In the genomic region with DNA sequence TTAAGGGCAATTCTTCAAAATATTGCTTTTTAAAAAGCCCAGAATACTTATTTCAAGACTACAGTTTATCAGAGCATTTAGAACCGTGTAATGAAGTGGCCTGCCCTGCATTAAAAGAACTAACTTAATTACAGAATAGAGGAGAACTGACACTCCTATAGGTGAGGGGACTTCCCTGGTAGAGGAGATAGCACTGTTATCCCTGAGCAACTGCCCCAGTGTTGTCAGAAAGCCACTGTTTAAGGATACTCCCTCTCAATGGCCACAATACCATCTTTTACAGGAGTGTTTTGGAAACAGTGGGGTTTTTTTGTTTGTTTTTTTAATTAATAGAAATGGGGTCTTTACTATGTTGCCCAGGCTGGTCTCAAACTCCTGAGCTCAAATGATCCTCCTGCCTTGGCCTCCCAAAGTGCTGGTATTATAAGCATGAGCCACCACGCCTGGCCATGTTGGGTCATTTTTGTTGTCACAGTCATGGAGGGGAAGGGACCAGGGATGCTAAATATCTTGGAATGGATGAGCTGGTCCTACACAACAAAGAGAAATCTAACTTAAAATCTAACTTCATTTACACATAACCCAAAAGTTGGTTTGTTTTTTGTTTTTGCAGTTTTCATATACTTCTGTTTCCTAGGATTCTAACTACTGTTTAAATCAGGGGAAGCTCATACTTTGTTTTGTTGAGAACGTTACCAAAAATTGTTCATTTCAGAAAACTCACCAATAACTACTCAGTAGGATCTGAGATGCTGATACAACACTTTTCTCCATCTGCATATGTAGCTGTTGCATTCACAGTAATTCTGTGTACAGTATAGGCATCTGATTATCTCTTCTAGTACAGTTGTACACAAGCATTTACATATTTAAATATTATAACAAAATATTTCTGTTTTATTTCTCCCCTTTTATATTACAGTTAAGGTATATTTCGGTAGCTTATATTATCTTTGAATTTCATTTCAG, we compare ENCODE assay signal across 16 cellular contexts. TPM values are rescaled to one million over a fixed set of nuclear protein-coding genes. Genes with fewer than 3 reads are reported as not detected.
DNase-seq lines count a peak whose midpoint lies in the region; ATAC-seq, FAIRE-seq and TF ChIP-seq lines count a peak whose summit lies in the region.
"Had no signal": no experiment of that assay in that cellular context is flagged by ENCODE, and none has a peak within 500 bp of the region (broad histone marks: within the 10 kb centered on the region; RNA-seq: fewer than 3 reads in every experiment).

No MANE protein-coding gene starts in this region.

- H3K4me3 Mint-ChIP-seq in MCF 10A (ENCODE audit: unreplicated experiment) = peak overlapping the region; percentile 75
- peak overlapping the region; percentile 88 for H3K4me3 Mint-ChIP-seq in WTC11

- no peak for FAIRE-seq in kidney (lab: Jason Lieb, UNC)

- H3K4me3 ChIP-seq in mammary epithelial cell (replicated peaks in 1 of 3; ENCODE audit: insufficient read depth in 1 of 3, low read depth in 2 of 3, low read length in 3 of 3) (no peak overlapping the region), kidney (ENCODE audit: low read length in 2 of 2) (no peak overlapping the region), vagina (no peak overlapping the region), tibial artery (no peak overlapping the region)
- H3K4me3 ChIP-seq: SJCRH30 had no signal

- no peaks in the 10 kb centered on the region for H3K9me3 ChIP-seq in mammary epithelial cell (replicated peaks; ENCODE audit: insufficient read depth, low read length)
- no peaks in the 10 kb centered on the region for H3K9me3 ChIP-seq in kidney (ENCODE audit: control insufficient read depth in 1 of 2, low read length in 2 of 2)
- H3K9me3 ChIP-seq in vagina = no peaks in the 10 kb centered on the region
- H3K9me3 ChIP-seq in tibial artery = no peaks in the 10 kb centered on the region
- H3K9me3 ChIP-seq: SJCRH30 had no signal

- POLR2A ChIA-PET in MCF 10A (lab: Yijun Ruan, JAX) = interaction anchor here (0.8 to 3.9 kb wide), 10 partner anchors 8 to 273 kb away, joined by 3 to 36 read pairs (median 5); partner anchors contain the start of genes RPL27A, TMEM9B and TRIM66
- POLR2A ChIA-PET in WTC11 (lab: Charles Lee) = interaction anchor here (0.6 to 1.0 kb wide), 3 partner anchors 8 to 123 kb away, joined by 3 read pairs; no protein-coding TSS in a partner anchor

- peaks cover 17% of the 10 kb centered on the region for H3K4me1 Mint-ChIP-seq in MCF 10A (ENCODE audit: insufficient read depth, unreplicated experiment)
- peaks cover 49% of the 10 kb centered on the region for H3K4me1 Mint-ChIP-seq in WTC11

- CTCF ChIA-PET in MCF 10A (lab: Yijun Ruan, JAX) = interaction anchor here (0.6 to 1.1 kb wide), 7 partner anchors 55 to 310 kb away, joined by 3 to 7 read pairs (median 5); no protein-coding TSS in a partner anchor
- CTCF ChIA-PET in mammary epithelial cell (lab: Charles Lee; ENCODE audit: low non-redundant PET) = no interaction called here
- CTCF ChIA-PET in WTC11 (lab: Charles Lee) = no interaction called here

- no peak for TF ChIP-seq POLR2A in GM18505 (IDR thresholded peaks at IDR 0.05; ENCODE audit: borderline replicate concordance, extremely low read depth, insufficient read depth, insufficient read length)
- TF ChIP-seq POLR2A in vagina (IDR thresholded peaks at IDR 0.05) = no peak

- TF ChIP-seq CTCF in MCF 10A (IDR thresholded peaks at IDR 0.05; ENCODE audit: unreplicated experiment) (no peak), mammary epithelial cell (conservative IDR thresholded peaks at IDR 0.05 in 1 of 2, IDR thresholded peaks at IDR 0.05 in 1 of 2; ENCODE audit: extremely low read depth in 1 of 2, insufficient read depth in 1 of 2, low read depth in 1 of 2, low read length in 2 of 2) (no peak), WTC11 (IDR thresholded peaks at IDR 0.05) (no peak), kidney (IDR thresholded peaks at IDR 0.05; ENCODE audit: borderline replicate concordance, extremely low read depth, insufficient read depth) (no peak), vagina (IDR thresholded peaks at IDR 0.05) (no peak), tibial artery (IDR thresholded peaks at IDR 0.05) (no peak)

- 93% methylated on average over 4 of the region's 4 CpGs for WGBS in mammary epithelial cell (ENCODE audit: low coverage, missing lambda C conversion rate)

- H3K27ac Mint-ChIP-seq in MCF 10A (ENCODE audit: low read depth, unreplicated experiment) = no peak overlapping the region
- peak overlapping the region; percentile 99 for H3K27ac Mint-ChIP-seq in WTC11

- in situ Hi-C loops in mammary epithelial cell (cut with MboI; ENCODE audit: low sequenced_read_pairs in 2 of 2) = loop anchor here (10.0 to 25.0 kb wide), 3 partner anchors 114 to 453 kb away; no protein-coding TSS in a partner anchor

- H3K4me2 ChIP-seq in mammary epithelial cell (ENCODE audit: insufficient read depth, low read depth, low read length) = no peak overlapping the region

- no peak overlapping the region for H2AFZ ChIP-seq in mammary epithelial cell (ENCODE audit: low read depth, low read length)

- intact Hi-C loops in MCF 10A (cut with micrococcal nuclease) (no loop called here), mammary epithelial cell (cut with micrococcal nuclease) (no loop called here), kidney (cut with DNase I) (no loop called here), vagina (cut with DNase I) (no loop called here), tibial artery (cut with DNase I; ENCODE audit: low total_unique reads) (no loop called here)

- H4K20me1 ChIP-seq in mammary epithelial cell (ENCODE audit: insufficient read depth, low read length) = no peaks in the 10 kb centered on the region

- DNase-seq in MCF 10A (ENCODE audit: unreplicated experiment) (no peak), mammary epithelial cell (no peak), WTC11 (ENCODE audit: low spot score) (no peak), kidney (peak; percentile 10), NCI-H1694 treated with DMSO at 0.1 percent for 48 hours (lab: John Stamatoyannopoulos, UW) (no peak), vagina (ENCODE audit: extremely low spot score in 2 of 2) (no peak), tibial artery (no peak)
- DNase-seq: amniotic stem cell, dermis blood vessel endothelial cell, GF-D8, NCI-H748 treated with DMSO at 0.1 percent for 48 hours, posterior cingulate gyrus, SJCRH30 had no signal

- peaks cover 29% of the 10 kb centered on the region for H3K4me1 ChIP-seq in mammary epithelial cell (ENCODE audit: insufficient read depth, low read length)
- peaks cover 0 to 6% of the 10 kb centered on the region in 2 donors for H3K4me1 ChIP-seq in kidney (ENCODE audit: control insufficient read depth in 1 of 2, insufficient read depth in 1 of 2, low read depth in 1 of 2, low read length in 2 of 2)
- peaks cover 13% of the 10 kb centered on the region for H3K4me1 ChIP-seq in vagina
- peaks cover 0 to 35% (median 17%) of the 10 kb centered on the region in 4 donors for H3K4me1 ChIP-seq in tibial artery

- H3K36me3 ChIP-seq in mammary epithelial cell (ENCODE audit: insufficient read depth, low read length) = peaks cover 29% of the 10 kb centered on the region
- H3K36me3 ChIP-seq in kidney (ENCODE audit: control insufficient read depth in 1 of 2, insufficient read depth in 2 of 2, low read length in 2 of 2) = peaks cover 12 to 30% of the 10 kb centered on the region in 2 donors
- H3K36me3 ChIP-seq in vagina = peaks cover 0 to 56% of the 10 kb centered on the region in 2 donors
- H3K36me3 ChIP-seq in tibial artery = peaks cover 49 to 65% (median 57%) of the 10 kb centered on the region in 3 donors

- H3K36me3 Mint-ChIP-seq in MCF 10A (ENCODE audit: insufficient read depth, unreplicated experiment) = peaks cover 92% of the 10 kb centered on the region
- H3K36me3 Mint-ChIP-seq in WTC11 = peaks cover 54% of the 10 kb centered on the region

- H3K9me3 Mint-ChIP-seq in MCF 10A (ENCODE audit: unreplicated experiment) (no peaks in the 10 kb centered on the region), WTC11 (peaks cover 1% of the 10 kb centered on the region; the same call in 1 of the 2 replicates)

- H3K27me3 ChIP-seq in mammary epithelial cell (ENCODE audit: insufficient read depth, low read length) (no peaks in the 10 kb centered on the region), vagina (no peaks in the 10 kb centered on the region), tibial artery (no peaks in the 10 kb centered on the region)
- H3K27me3 ChIP-seq: SJCRH30 had no signal

- no TSS peak for BruUV-seq in MCF 10A (replicated peaks; lab: Mats Ljungman, UMichigan)
- BruUV-seq in mammary epithelial cell (replicated peaks; lab: Mats Ljungman, UMichigan) = no TSS peak

- H3K27ac ChIP-seq in mammary epithelial cell (ENCODE audit: insufficient read depth, low read depth, low read length) (no peak overlapping the region), kidney (ENCODE audit: low read depth in 2 of 2, low read length in 2 of 2) (no peak overlapping the region), vagina (no peak overlapping the region), tibial artery (no peak overlapping the region)

- no peak overlapping the region for H3K9ac ChIP-seq in mammary epithelial cell (ENCODE audit: insufficient read depth, low read length)
- H3K9ac ChIP-seq in kidney (ENCODE audit: low read length in 2 of 2) = no peak overlapping the region

- peaks cover 55% of the 10 kb centered on the region for H3K79me2 ChIP-seq in mammary epithelial cell (ENCODE audit: insufficient read depth, low read length)

- ATAC-seq in WTC11 (no peak), GM18505 (IDR thresholded peaks at IDR 0.05; ENCODE audit: unreplicated experiment) (no peak)
- ATAC-seq: activated CD4-positive, CD25-positive, alpha-beta regulatory T cell treated with anti-CD3 and anti-CD28 coated beads, Interleukin-2, amount 50 U/mL, for 24 hours had no signal

- no peaks in the 10 kb centered on the region for H3K27me3 Mint-ChIP-seq in MCF 10A (ENCODE audit: insufficient read depth, unreplicated experiment)
- no peaks in the 10 kb centered on the region for H3K27me3 Mint-ChIP-seq in WTC11 (ENCODE audit: low read depth)
- H3K27me3 Mint-ChIP-seq: IgD-negative memory B cell had no signal

- dilution Hi-C loops in mammary epithelial cell (cut with HindIII; ENCODE audit: low sequenced_read_pairs) = no loop called here

TF ChIP-seq in WTC11, 78 proteins besides CTCF, POLR2A, EP300 and RAD21 (continues in another document):
- no peak for TF ChIP-seq ZNF219 (CRISPR knock-in tag; IDR thresholded peaks at IDR 0.05; ENCODE audit: borderline replicate concordance)

RNA-seq across cellular contexts. Expression of gene RPL27A, which starts 8.1 kb away (rescaled TPM):
- total RNA-seq in MCF 10A (2022) (1,377 TPM in 2 replicates), mammary epithelial cell (100 to 1,000 TPM; 473 to 864 TPM), WTC11 (2021) (1,103 to 1,198 TPM (median 1,179 TPM) in 3 replicates), kidney (664 TPM), vagina (1,279 TPM)
- polyA plus RNA-seq in mammary epithelial cell (1,200 TPM), kidney (ENCODE audit: insufficient read depth, low read depth, low replicate concordance) (2,260 TPM)
- polyA minus RNA-seq in mammary epithelial cell = 617 TPM

RNA-seq across cellular contexts. Expression of gene TRIM66, which starts 8.2 kb away (rescaled TPM):
- total RNA-seq in MCF 10A (2022) = 27.3 and 27.4 TPM in 2 replicates
- 10 to 100 TPM in 1 of 2 donors, 1 to 10 TPM in 1; 7.0 to 17.5 TPM for total RNA-seq in mammary epithelial cell
- polyA plus RNA-seq in mammary epithelial cell = 2.2 TPM
- polyA minus RNA-seq in mammary epithelial cell = 8.9 TPM
- 5.6 to 8.0 TPM (median 7.8 TPM) in 3 replicates for total RNA-seq in WTC11 (2021)
- 25.7 TPM for total RNA-seq in kidney
- polyA plus RNA-seq in kidney (ENCODE audit: insufficient read depth, low read depth, low replicate concordance) = 1.4 TPM
- total RNA-seq in vagina = 12.8 TPM
